Comparison of ENCODE assay signal across 8 cellular contexts in the genomic region with DNA sequence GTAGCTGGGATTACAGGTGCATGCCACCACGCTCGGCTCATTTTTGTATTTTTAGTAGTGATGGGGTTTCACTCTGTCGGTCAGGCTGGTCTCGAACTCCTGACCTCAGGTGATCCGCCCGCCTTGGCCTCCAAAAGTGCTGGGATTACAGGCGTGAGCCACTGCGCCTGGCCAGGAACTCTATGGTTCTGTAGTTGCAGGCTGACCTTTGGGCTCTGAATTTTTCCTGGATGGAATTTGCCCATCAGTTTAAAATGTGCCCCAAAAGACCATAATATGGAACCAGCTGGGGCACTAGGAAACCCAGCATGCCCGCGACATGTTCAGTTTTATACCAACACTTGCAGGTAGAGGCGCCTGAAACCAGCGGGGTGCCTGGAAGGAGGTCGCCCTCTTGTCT. TPM values are rescaled to one million over a fixed set of nuclear protein-coding genes. Genes with fewer than 3 reads are reported as not detected.
"Had no signal": no experiment of that assay in that cellular context is flagged by ENCODE, and none has a peak within 500 bp of the region (broad histone marks: within the 10 kb centered on the region; RNA-seq: fewer than 3 reads in every experiment).

No MANE protein-coding gene starts in this region.

- H2AFZ ChIP-seq: GM23338 had no signal

- ATAC-seq: GM23338 had no signal

- FAIRE-seq: H1, H54, HTR-8/SVneo had no signal

- H3K4me3 ChIP-seq: GM23338 had no signal

- DNase-seq: H9, HCEC 1CT, KBM-7 had no signal

- H3K4me2 ChIP-seq: GM23338 had no signal

RNA-seq across cellular contexts. Expression of gene SCNN1D, which starts 1.6 kb away (rescaled TPM):
- polyA plus RNA-seq: IgD-negative memory B cell had no signal
